22 cellular contexts compared by ENCODE assay signal in genomic region chr4:139077567-139078355, GRCh38.
DNase-seq lines count a peak whose midpoint lies in the region; ATAC-seq, FAIRE-seq and TF ChIP-seq lines count a peak whose summit lies in the region.
"Had no signal": no experiment of that assay in that cellular context is flagged by ENCODE, and none has a peak within 500 bp of the region (broad histone marks: within the 10 kb centered on the region; RNA-seq: fewer than 3 reads in every experiment).

No MANE protein-coding gene starts in this region.

- peaks cover 0 to 8% of the 10 kb centered on the region in 2 donors for H3K36me3 ChIP-seq in psoas muscle (ENCODE audit: insufficient read depth in 1 of 2, low read depth in 1 of 2)

- ATAC-seq in activated T-cell treated with anti-CD3 and anti-CD28 coated beads, Interleukin-2, amount 50 U/mL, for 72 hours (replicated peaks in 1 of 2) = no peak
- no peak for ATAC-seq in psoas muscle
- no peak for ATAC-seq in T-helper 17 cell
- ATAC-seq: A549; HCT116; stimulated activated naive CD8-positive, alpha-beta T cell treated with anti-CD3 and anti-CD28 coated beads, Interleukin-15, amount 100 ng/mL, for 72 hours had no signal

- no peaks in the 10 kb centered on the region for H3K27me3 Mint-ChIP-seq in activated T-cell treated with anti-CD3 and anti-CD28 coated beads, Interleukin-2, amount 50 U/mL, for 24 hours
- H3K27me3 Mint-ChIP-seq in activated T-cell treated with anti-CD3 and anti-CD28 coated beads, Interleukin-2, amount 50 U/mL, for 72 hours (ENCODE audit: low read depth) = no peaks in the 10 kb centered on the region
- no peaks in the 10 kb centered on the region for H3K27me3 Mint-ChIP-seq in T-helper 17 cell
- H3K27me3 Mint-ChIP-seq: stimulated activated naive CD8-positive, alpha-beta T cell treated with anti-CD3 and anti-CD28 coated beads, Interleukin-15, amount 100 ng/mL, for 72 hours had no signal

- H3K4me3 ChIP-seq in psoas muscle = peak overlapping the region; percentile 40
- H3K4me3 ChIP-seq: A549, coronary artery, lung had no signal

- peak overlapping the region; percentile 33 for H3K27ac Mint-ChIP-seq in activated T-cell treated with anti-CD3 and anti-CD28 coated beads, Interleukin-2, amount 50 U/mL, for 24 hours
- H3K27ac Mint-ChIP-seq in activated T-cell treated with anti-CD3 and anti-CD28 coated beads, Interleukin-2, amount 50 U/mL, for 72 hours = no peak overlapping the region
- H3K27ac Mint-ChIP-seq in T-helper 17 cell = no peak overlapping the region
- H3K27ac Mint-ChIP-seq: nephron progenitor cell; stimulated activated naive CD8-positive, alpha-beta T cell treated with anti-CD3 and anti-CD28 coated beads, Interleukin-15, amount 100 ng/mL, for 72 hours; T-helper 2 cell treated with Interferon-gamma antibody and Interleukin-4, amounts not matched to agents 5 μg/mL and 100 μg/mL, for 36 hours had no signal

- no peak for DNase-seq in activated T-cell treated with anti-CD3 and anti-CD28 coated beads, Interleukin-2, amount 50 U/mL, for 24 hours
- DNase-seq in activated T-cell treated with anti-CD3 and anti-CD28 coated beads, Interleukin-2, amount 50 U/mL, for 72 hours = no peak
- DNase-seq in LHCN-M2 (ENCODE audit: low read depth) (peak; percentile 54), psoas muscle (no peak), T-helper 17 cell (no peak), SK-N-DZ (ENCODE audit: low spot score) (no peak)
- no peak for DNase-seq in activated CD4-positive, alpha-beta T cell treated with anti-CD3 and anti-CD28 coated beads for 48 hours
- DNase-seq: activated CD4-positive, CD25-positive, alpha-beta regulatory T cell treated with anti-CD3 and anti-CD28 coated beads, Interleukin-2, amount 50 U/mL, for 72 hours; activated CD8-positive, alpha-beta memory T cell treated with anti-CD3 and anti-CD28 coated beads, Interleukin-2, amount 50 U/mL, for 4 hours; activated gamma-delta T cell treated with Interleukin-2 at 50 U/mL for 16 hours; DMS79 treated with DMSO at 0.1 percent for 48 hours; NCI-H2029; nephron progenitor cell; SIG-M5; stimulated activated naive CD8-positive, alpha-beta T cell treated with anti-CD3 and anti-CD28 coated beads, Interleukin-15, amount 100 ng/mL, for 72 hours had no signal

- H3K4me1 Mint-ChIP-seq in activated T-cell treated with anti-CD3 and anti-CD28 coated beads, Interleukin-2, amount 50 U/mL, for 24 hours (ENCODE audit: low read depth) = peaks cover 69% of the 10 kb centered on the region
- H3K4me1 Mint-ChIP-seq in activated T-cell treated with anti-CD3 and anti-CD28 coated beads, Interleukin-2, amount 50 U/mL, for 72 hours (ENCODE audit: low read depth) = peaks cover 41% of the 10 kb centered on the region
- peaks cover 29% of the 10 kb centered on the region for H3K4me1 Mint-ChIP-seq in T-helper 17 cell

- H3K4me1 ChIP-seq in psoas muscle = peaks cover 68% of the 10 kb centered on the region

- H3K36me3 Mint-ChIP-seq in activated T-cell treated with anti-CD3 and anti-CD28 coated beads, Interleukin-2, amount 50 U/mL, for 24 hours (ENCODE audit: low read depth) = peaks cover 33% of the 10 kb centered on the region
- H3K36me3 Mint-ChIP-seq in activated T-cell treated with anti-CD3 and anti-CD28 coated beads, Interleukin-2, amount 50 U/mL, for 72 hours (ENCODE audit: insufficient read depth in 2 of 2) = peaks cover 2 to 5% of the 10 kb centered on the region in 2 donors
- no peaks in the 10 kb centered on the region for H3K36me3 Mint-ChIP-seq in T-helper 17 cell (ENCODE audit: low read depth)

- H3K4me3 Mint-ChIP-seq in activated T-cell treated with anti-CD3 and anti-CD28 coated beads, Interleukin-2, amount 50 U/mL, for 24 hours = no peak overlapping the region
- no peak overlapping the region for H3K4me3 Mint-ChIP-seq in activated T-cell treated with anti-CD3 and anti-CD28 coated beads, Interleukin-2, amount 50 U/mL, for 72 hours
- H3K4me3 Mint-ChIP-seq in T-helper 17 cell = no peak overlapping the region
- H3K4me3 Mint-ChIP-seq: CD14-positive monocyte; nephron progenitor cell; T-helper 2 cell treated with Interferon-gamma antibody and Interleukin-4, amounts not matched to agents 5 μg/mL and 100 μg/mL, for 36 hours had no signal

- peak overlapping the region; percentile 98 for H3K27ac ChIP-seq in psoas muscle
- H3K27ac ChIP-seq: A549 had no signal

- peak; percentile 63 for FAIRE-seq in endometrium (lab: Jason Lieb, UNC)
- FAIRE-seq: A549 had no signal

- no peaks in the 10 kb centered on the region for H3K9me3 Mint-ChIP-seq in activated T-cell treated with anti-CD3 and anti-CD28 coated beads, Interleukin-2, amount 50 U/mL, for 24 hours
- H3K9me3 Mint-ChIP-seq in activated T-cell treated with anti-CD3 and anti-CD28 coated beads, Interleukin-2, amount 50 U/mL, for 72 hours = no peaks in the 10 kb centered on the region
- H3K9me3 Mint-ChIP-seq: CD14-positive monocyte; nephron progenitor cell; stimulated activated naive CD8-positive, alpha-beta T cell treated with anti-CD3 and anti-CD28 coated beads, Interleukin-15, amount 100 ng/mL, for 72 hours; T-helper 2 cell treated with Interferon-gamma antibody and Interleukin-4, amounts not matched to agents 5 μg/mL and 100 μg/mL, for 36 hours had no signal

- intact Hi-C loops in psoas muscle (cut with DNase I) = no loop called here

- WGBS in psoas muscle, 3 donors = 6 to 15% (median 13%) methylated on average over 1 of the region's 1 CpG

- no peak for TF ChIP-seq CTCF in psoas muscle (IDR thresholded peaks at IDR 0.05)

- H3K9me3 ChIP-seq in psoas muscle = no peaks in the 10 kb centered on the region
- H3K9me3 ChIP-seq in T-helper 17 cell (ENCODE audit: control insufficient read depth, low read length, poor library complexity, severe bottlenecking) = no peaks in the 10 kb centered on the region
- H3K9me3 ChIP-seq: A549 had no signal

- H3K27me3 ChIP-seq in psoas muscle (ENCODE audit: insufficient read depth in 3 of 3, low read length in 2 of 3) = no peaks in the 10 kb centered on the region
